ENCODE assay signal across 1 cellular context in the genomic region with DNA sequence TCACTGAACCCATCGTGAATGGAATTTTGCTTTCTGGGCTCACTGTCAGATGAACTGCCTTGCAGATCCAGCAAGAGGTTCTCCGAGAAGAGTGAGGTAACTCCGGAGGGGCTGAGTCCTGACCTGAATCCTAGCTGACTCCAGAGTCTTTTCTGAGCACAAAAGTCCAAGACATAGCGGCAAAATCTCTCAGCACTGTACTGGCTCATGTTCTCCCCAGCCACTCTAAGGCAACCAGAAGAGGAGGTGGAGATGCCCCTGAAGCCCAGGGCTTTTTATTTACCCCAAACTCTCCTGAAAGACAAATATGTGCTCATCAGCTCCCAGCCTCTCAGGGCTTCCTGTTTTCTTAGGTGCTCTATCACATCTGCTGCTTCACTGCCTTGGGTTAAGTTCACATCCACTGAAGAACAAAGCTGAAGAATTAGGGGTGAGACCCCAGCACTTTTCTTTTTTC.
TF ChIP-seq lines count a peak whose summit lies in the region.

No MANE protein-coding gene starts in this region.

TF ChIP-seq in HepG2, 621 proteins besides CTCF, POLR2A, EP300 and RAD21 (continued from another document and continues in another):
- TF ChIP-seq, protein P1, sequence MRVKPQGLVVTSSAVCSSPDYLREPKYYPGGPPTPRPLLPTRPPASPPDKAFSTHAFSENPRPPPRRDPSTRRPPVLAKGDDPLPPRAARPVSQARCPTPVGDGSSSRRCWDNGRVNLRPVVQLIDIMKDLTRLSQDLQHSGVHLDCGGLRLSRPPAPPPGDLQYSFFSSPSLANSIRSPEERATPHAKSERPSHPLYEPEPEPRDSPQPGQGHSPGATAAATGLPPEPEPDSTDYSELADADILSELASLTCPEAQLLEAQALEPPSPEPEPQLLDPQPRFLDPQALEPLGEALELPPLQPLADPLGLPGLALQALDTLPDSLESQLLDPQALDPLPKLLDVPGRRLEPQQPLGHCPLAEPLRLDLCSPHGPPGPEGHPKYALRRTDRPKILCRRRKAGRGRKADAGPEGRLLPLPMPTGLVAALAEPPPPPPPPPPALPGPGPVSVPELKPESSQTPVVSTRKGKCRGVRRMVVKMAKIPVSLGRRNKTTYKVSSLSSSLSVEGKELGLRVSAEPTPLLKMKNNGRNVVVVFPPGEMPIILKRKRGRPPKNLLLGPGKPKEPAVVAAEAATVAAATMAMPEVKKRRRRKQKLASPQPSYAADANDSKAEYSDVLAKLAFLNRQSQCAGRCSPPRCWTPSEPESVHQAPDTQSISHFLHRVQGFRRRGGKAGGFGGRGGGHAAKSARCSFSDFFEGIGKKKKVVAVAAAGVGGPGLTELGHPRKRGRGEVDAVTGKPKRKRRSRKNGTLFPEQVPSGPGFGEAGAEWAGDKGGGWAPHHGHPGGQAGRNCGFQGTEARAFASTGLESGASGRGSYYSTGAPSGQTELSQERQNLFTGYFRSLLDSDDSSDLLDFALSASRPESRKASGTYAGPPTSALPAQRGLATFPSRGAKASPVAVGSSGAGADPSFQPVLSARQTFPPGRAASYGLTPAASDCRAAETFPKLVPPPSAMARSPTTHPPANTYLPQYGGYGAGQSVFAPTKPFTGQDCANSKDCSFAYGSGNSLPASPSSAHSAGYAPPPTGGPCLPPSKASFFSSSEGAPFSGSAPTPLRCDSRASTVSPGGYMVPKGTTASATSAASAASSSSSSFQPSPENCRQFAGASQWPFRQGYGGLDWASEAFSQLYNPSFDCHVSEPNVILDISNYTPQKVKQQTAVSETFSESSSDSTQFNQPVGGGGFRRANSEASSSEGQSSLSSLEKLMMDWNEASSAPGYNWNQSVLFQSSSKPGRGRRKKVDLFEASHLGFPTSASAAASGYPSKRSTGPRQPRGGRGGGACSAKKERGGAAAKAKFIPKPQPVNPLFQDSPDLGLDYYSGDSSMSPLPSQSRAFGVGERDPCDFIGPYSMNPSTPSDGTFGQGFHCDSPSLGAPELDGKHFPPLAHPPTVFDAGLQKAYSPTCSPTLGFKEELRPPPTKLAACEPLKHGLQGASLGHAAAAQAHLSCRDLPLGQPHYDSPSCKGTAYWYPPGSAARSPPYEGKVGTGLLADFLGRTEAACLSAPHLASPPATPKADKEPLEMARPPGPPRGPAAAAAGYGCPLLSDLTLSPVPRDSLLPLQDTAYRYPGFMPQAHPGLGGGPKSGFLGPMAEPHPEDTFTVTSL (CRISPR knock-in tag; IDR thresholded peaks at IDR 0.05; ENCODE audit: borderline replicate concordance), result peak; percentile 78; the same call in 1 of the 2 replicates
- TF ChIP-seq SRF (IDR thresholded peaks at IDR 0.05; ENCODE audit: low read depth, low read length) (no peak), MEIS2 (CRISPR knock-in tag; IDR thresholded peaks at IDR 0.05) (no peak; the same call in 1 of the 2 replicates), ZKSCAN8 (CRISPR knock-in tag; IDR thresholded peaks at IDR 0.05; ENCODE audit: borderline replicate concordance) (peak; percentile 51; the same call in 1 of the 2 replicates), RCOR2 (CRISPR knock-in tag; IDR thresholded peaks at IDR 0.05) (peak; percentile 80), POLR2AphosphoS5 (IDR thresholded peaks at IDR 0.05; ENCODE audit: low read depth, low read length) (no peak), RBFOX2 (IDR thresholded peaks at IDR 0.05; ENCODE audit: low read depth, low read length) (peak; percentile 62), IKZF5 (CRISPR knock-in tag; IDR thresholded peaks at IDR 0.05) (peak; percentile 89), POGZ (CRISPR knock-in tag; IDR thresholded peaks at IDR 0.05) (0 out of 2 replicates have a peak, but pooled peaks have one; percentile 36), TBX2 (CRISPR knock-in tag; IDR thresholded peaks at IDR 0.05; ENCODE audit: borderline replicate concordance) (peak; percentile 78), XRCC5 (optimal IDR thresholded peaks at IDR 0.05; ENCODE audit: low read length) (no peak), ZBTB38 (CRISPR knock-in tag; IDR thresholded peaks at IDR 0.05) (peak; percentile 93), DMAP1 (CRISPR knock-in tag; IDR thresholded peaks at IDR 0.05) (0 out of 2 replicates have a peak, but pooled peaks have one; percentile 23), SP140L (CRISPR knock-in tag; IDR thresholded peaks at IDR 0.05; ENCODE audit: borderline replicate concordance) (peak; percentile 42; the same call in 1 of the 2 replicates), ZNF142 (CRISPR knock-in tag; IDR thresholded peaks at IDR 0.05) (no peak), ZNF646 (CRISPR knock-in tag; IDR thresholded peaks at IDR 0.05) (no peak), ZNF263 (CRISPR knock-in tag; IDR thresholded peaks at IDR 0.05) (peak; percentile 20; the same call in 1 of the 2 replicates), FOXA1 (IDR thresholded peaks at IDR 0.05) (no peak), FOXA1 (CRISPR knock-in tag; IDR thresholded peaks at IDR 0.05) (peak; percentile 46; the same call in 1 of the 2 replicates), ZNF597 (CRISPR knock-in tag; IDR thresholded peaks at IDR 0.05) (no peak), FOXO1 (CRISPR knock-in tag; IDR thresholded peaks at IDR 0.05) (peak; percentile 82)
- TF ChIP-seq, protein P2, sequence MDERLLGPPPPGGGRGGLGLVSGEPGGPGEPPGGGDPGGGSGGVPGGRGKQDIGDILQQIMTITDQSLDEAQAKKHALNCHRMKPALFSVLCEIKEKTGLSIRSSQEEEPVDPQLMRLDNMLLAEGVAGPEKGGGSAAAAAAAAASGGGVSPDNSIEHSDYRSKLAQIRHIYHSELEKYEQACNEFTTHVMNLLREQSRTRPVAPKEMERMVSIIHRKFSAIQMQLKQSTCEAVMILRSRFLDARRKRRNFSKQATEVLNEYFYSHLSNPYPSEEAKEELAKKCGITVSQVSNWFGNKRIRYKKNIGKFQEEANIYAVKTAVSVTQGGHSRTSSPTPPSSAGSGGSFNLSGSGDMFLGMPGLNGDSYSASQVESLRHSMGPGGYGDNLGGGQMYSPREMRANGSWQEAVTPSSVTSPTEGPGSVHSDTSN (CRISPR knock-in tag; IDR thresholded peaks at IDR 0.05), result no peak
- TF ChIP-seq, protein P3, sequence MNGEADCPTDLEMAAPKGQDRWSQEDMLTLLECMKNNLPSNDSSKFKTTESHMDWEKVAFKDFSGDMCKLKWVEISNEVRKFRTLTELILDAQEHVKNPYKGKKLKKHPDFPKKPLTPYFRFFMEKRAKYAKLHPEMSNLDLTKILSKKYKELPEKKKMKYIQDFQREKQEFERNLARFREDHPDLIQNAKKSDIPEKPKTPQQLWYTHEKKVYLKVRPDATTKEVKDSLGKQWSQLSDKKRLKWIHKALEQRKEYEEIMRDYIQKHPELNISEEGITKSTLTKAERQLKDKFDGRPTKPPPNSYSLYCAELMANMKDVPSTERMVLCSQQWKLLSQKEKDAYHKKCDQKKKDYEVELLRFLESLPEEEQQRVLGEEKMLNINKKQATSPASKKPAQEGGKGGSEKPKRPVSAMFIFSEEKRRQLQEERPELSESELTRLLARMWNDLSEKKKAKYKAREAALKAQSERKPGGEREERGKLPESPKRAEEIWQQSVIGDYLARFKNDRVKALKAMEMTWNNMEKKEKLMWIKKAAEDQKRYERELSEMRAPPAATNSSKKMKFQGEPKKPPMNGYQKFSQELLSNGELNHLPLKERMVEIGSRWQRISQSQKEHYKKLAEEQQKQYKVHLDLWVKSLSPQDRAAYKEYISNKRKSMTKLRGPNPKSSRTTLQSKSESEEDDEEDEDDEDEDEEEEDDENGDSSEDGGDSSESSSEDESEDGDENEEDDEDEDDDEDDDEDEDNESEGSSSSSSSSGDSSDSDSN (CRISPR knock-in tag; IDR thresholded peaks at IDR 0.05), result no peak
- TF ChIP-seq, protein P4, sequence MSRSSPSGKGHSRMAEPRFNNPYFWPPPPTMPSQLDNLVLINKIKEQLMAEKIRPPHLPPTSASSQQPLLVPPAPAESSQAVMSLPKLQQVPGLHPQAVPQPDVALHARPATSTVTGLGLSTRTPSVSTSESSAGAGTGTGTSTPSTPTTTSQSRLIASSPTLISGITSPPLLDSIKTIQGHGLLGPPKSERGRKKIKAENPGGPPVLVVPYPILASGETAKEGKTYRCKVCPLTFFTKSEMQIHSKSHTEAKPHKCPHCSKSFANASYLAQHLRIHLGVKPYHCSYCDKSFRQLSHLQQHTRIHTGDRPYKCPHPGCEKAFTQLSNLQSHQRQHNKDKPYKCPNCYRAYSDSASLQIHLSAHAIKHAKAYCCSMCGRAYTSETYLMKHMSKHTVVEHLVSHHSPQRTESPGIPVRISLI (CRISPR knock-in tag; IDR thresholded peaks at IDR 0.05; ENCODE audit: borderline replicate concordance), result peak; percentile 39; the same call in 1 of the 2 replicates
